Comparison of ENCODE assay signal across 1 cellular context in genomic region chr5:103849934-103850333, GRCh38.
TF ChIP-seq lines count a peak whose summit lies in the region.

No MANE protein-coding gene starts in this region.

TF ChIP-seq in SK-N-SH, 30 proteins besides CTCF, POLR2A, EP300 and RAD21 (continued from another document):
- TF ChIP-seq SMC3 (IDR thresholded peaks at IDR 0.05; ENCODE audit: low read depth, low read length) (no peak), MAX (IDR thresholded peaks at IDR 0.05; ENCODE audit: low read depth) (peak; percentile 26; the same call in 1 of the 2 replicates), POLR2AphosphoS5 (IDR thresholded peaks at IDR 0.05; ENCODE audit: low read depth, low read length) (peak; percentile 48; the same call in 1 of the 2 replicates), FOXM1 (IDR thresholded peaks at IDR 0.05; ENCODE audit: low read depth) (peak; percentile 54; the same call in 1 of the 2 replicates), RFX5 (IDR thresholded peaks at IDR 0.05; ENCODE audit: low read length) (no peak), TEAD4 (IDR thresholded peaks at IDR 0.05; ENCODE audit: borderline replicate concordance, insufficient read depth) (peak; percentile 76; the same call in 1 of the 2 replicates), MEF2A (IDR thresholded peaks at IDR 0.05; ENCODE audit: borderline replicate concordance, low read depth) (peak; percentile 58; the same call in 1 of the 2 replicates), GABPA (IDR thresholded peaks at IDR 0.05; ENCODE audit: low read depth) (no peak), NRF1 (IDR thresholded peaks at IDR 0.05; ENCODE audit: low read depth, low read length) (no peak), IRF3 (IDR thresholded peaks at IDR 0.05; ENCODE audit: low read depth, low read length) (no peak), TAF1 (IDR thresholded peaks at IDR 0.05; ENCODE audit: borderline replicate concordance, low read depth, low read length) (no peak), FOXJ3 (CRISPR knock-in tag; IDR thresholded peaks at IDR 0.05) (no peak), SIN3A (IDR thresholded peaks at IDR 0.05; ENCODE audit: borderline replicate concordance, low read depth, low read length) (no peak), CHD2 (IDR thresholded peaks at IDR 0.05; ENCODE audit: low read length, partially characterized antibody) (no peak), JUND (IDR thresholded peaks at IDR 0.05) (peak; percentile 97), PBX3 (IDR thresholded peaks at IDR 0.05) (peak; percentile 94), NFIC (IDR thresholded peaks at IDR 0.05; ENCODE audit: borderline replicate concordance) (peak; percentile 45; the same call in 1 of the 2 replicates), USF2 (IDR thresholded peaks at IDR 0.05; ENCODE audit: borderline replicate concordance, low read depth, low read length) (no peak), TCF12 (IDR thresholded peaks at IDR 0.05) (peak; percentile 89), YY1 (IDR thresholded peaks at IDR 0.05; ENCODE audit: low read depth) (no peak), EZH2phosphoT487 (IDR thresholded peaks at IDR 0.05; ENCODE audit: borderline replicate concordance, low read depth) (no peak)
